Comparison of ENCODE assay signal across 11 cellular contexts in the genomic region with DNA sequence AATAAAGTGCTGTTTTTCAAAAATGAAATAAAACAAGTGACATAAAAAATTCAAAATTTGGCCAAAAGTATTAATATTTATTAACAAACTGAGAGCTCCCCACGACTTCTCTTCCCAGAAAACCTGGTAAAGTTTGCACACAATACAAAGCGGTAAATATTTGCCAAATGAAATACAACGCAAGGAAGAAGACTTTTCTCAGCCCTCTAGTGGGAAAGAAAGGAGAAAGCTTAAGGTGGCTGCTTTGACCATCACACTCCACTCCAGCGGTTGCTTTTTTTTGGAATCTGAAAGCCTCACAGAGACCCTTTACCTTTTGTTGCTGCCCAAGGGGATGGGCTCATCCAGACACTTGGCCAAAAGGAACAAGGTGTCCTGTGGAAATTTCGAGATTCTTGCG. TPM values are rescaled to one million over a fixed set of nuclear protein-coding genes. Genes with fewer than 3 reads are reported as not detected.
DNase-seq lines count a peak whose midpoint lies in the region; ATAC-seq and TF ChIP-seq lines count a peak whose summit lies in the region.
"Had no signal": no experiment of that assay in that cellular context is flagged by ENCODE, and none has a peak within 500 bp of the region (broad histone marks: within the 10 kb centered on the region; RNA-seq: fewer than 3 reads in every experiment).

No MANE protein-coding gene starts in this region.

- CTCF ChIA-PET in activated CD4-positive, alpha-beta T cell treated with anti-CD3 and anti-CD28 coated beads, Interleukin-2, amount 10 ng/mL, durations not matched to agents 7 days and 5 days (lab: Charles Lee), result interaction anchor here (1.0 to 1.3 kb wide), 2 partner anchors 46 to 50 kb away, joined by 3 read pairs; no protein-coding TSS in a partner anchor

- H3K36me3 ChIP-seq in neural progenitor cell, result no peaks in the 10 kb centered on the region
- H3K36me3 ChIP-seq: colonic mucosa, SJCRH30 had no signal

- DNase-seq in activated CD4-positive, alpha-beta T cell treated with anti-CD3 and anti-CD28 coated beads, Interleukin-2, amount 10 ng/mL, durations not matched to agents 7 days and 5 days, result no peak
- no peak for DNase-seq in activated CD4-positive, alpha-beta T cell treated with anti-CD3 and anti-CD28 coated beads, Interleukin-2, amount 50 U/mL, for 1 hour
- peak; percentile 30 for DNase-seq in HuH-7 (ENCODE audit: low spot score)
- no peak for DNase-seq in astrocyte of the spinal cord (ENCODE audit: low read depth, low spot score)
- peak; percentile 28 for DNase-seq in neural progenitor cell (ENCODE audit: low spot score)
- no peak for DNase-seq in nucleus accumbens (lab: John Stamatoyannopoulos, UW)
- no peak for DNase-seq in NCI-H1417 treated with DMSO at 0.1 percent for 48 hours (lab: John Stamatoyannopoulos, UW)
- DNase-seq: colonic mucosa; stimulated activated CD4-positive, alpha-beta T cell treated with anti-CD3 and anti-CD28 coated beads, Interleukin-12 subunit alpha, Interleukin-12 subunit beta, amount 100 ng/mL, for 4 hours had no signal

- H3K36me3 Mint-ChIP-seq in activated CD4-positive, alpha-beta T cell treated with anti-CD3 and anti-CD28 coated beads, Interleukin-2, amount 10 ng/mL, durations not matched to agents 7 days and 5 days (ENCODE audit: low read depth), result peaks cover 4% of the 10 kb centered on the region
- H3K36me3 Mint-ChIP-seq in neural progenitor cell, result no peaks in the 10 kb centered on the region

- no peaks in the 10 kb centered on the region for H3K27me3 ChIP-seq in neural progenitor cell
- H3K27me3 ChIP-seq: colonic mucosa, SJCRH30 had no signal

- H3K9me3 Mint-ChIP-seq in activated CD4-positive, alpha-beta T cell treated with anti-CD3 and anti-CD28 coated beads, Interleukin-2, amount 10 ng/mL, durations not matched to agents 7 days and 5 days, result no peaks in the 10 kb centered on the region
- H3K9me3 Mint-ChIP-seq in neural progenitor cell, result no peaks in the 10 kb centered on the region

- ATAC-seq in GM21723 (IDR thresholded peaks at IDR 0.05; ENCODE audit: unreplicated experiment), result no peak

- POLR2A ChIA-PET in activated CD4-positive, alpha-beta T cell treated with anti-CD3 and anti-CD28 coated beads, Interleukin-2, amount 10 ng/mL, durations not matched to agents 7 days and 5 days (lab: Charles Lee), result no interaction called here

- H3K4me3 ChIP-seq in astrocyte of the spinal cord (ENCODE audit: low read depth, low read length) (no peak overlapping the region), neural progenitor cell (no peak overlapping the region)

- no peak overlapping the region for H3K27ac ChIP-seq in neural progenitor cell
- H3K27ac ChIP-seq: SJCRH30 had no signal

- H3K4me1 ChIP-seq in neural progenitor cell, result peaks cover 4% of the 10 kb centered on the region
- H3K4me1 ChIP-seq: colonic mucosa, SJCRH30 had no signal

- TF ChIP-seq CTCF in astrocyte of the spinal cord (IDR thresholded peaks at IDR 0.05; ENCODE audit: low read depth, low read length) (peak; percentile 17), neural progenitor cell (IDR thresholded peaks at IDR 0.05) (peak; percentile 37)

- H3K9ac ChIP-seq in neural progenitor cell, result no peak overlapping the region

- H3K27ac Mint-ChIP-seq in activated CD4-positive, alpha-beta T cell treated with anti-CD3 and anti-CD28 coated beads, Interleukin-2, amount 10 ng/mL, durations not matched to agents 7 days and 5 days, result no peak overlapping the region
- H3K27ac Mint-ChIP-seq in neural progenitor cell, result no peak overlapping the region

- H3K4me1 Mint-ChIP-seq in activated CD4-positive, alpha-beta T cell treated with anti-CD3 and anti-CD28 coated beads, Interleukin-2, amount 10 ng/mL, durations not matched to agents 7 days and 5 days, result peaks cover 14% of the 10 kb centered on the region
- H3K4me1 Mint-ChIP-seq in neural progenitor cell, result peaks cover 12% of the 10 kb centered on the region

- peaks cover 23% of the 10 kb centered on the region for H3F3A ChIP-seq in neural progenitor cell (ENCODE audit: low read depth)

- H3K79me2 ChIP-seq in neural progenitor cell (ENCODE audit: low read depth), result peaks cover 16% of the 10 kb centered on the region

- H4K20me1 ChIP-seq in neural progenitor cell (ENCODE audit: low read depth), result no peaks in the 10 kb centered on the region

- H2AFZ ChIP-seq in neural progenitor cell (replicated peaks), result no peak overlapping the region

- in situ Hi-C loops in astrocyte of the spinal cord (cut with HindIII; ENCODE audit: low sequenced_read_pairs), result no loop called here

- peak overlapping the region; percentile 93 for H3K4me3 Mint-ChIP-seq in activated CD4-positive, alpha-beta T cell treated with anti-CD3 and anti-CD28 coated beads, Interleukin-2, amount 10 ng/mL, durations not matched to agents 7 days and 5 days
- peak overlapping the region; percentile 73 for H3K4me3 Mint-ChIP-seq in neural progenitor cell

- H3K4me2 ChIP-seq in neural progenitor cell, result no peak overlapping the region

- no peaks in the 10 kb centered on the region for H3K9me3 ChIP-seq in neural progenitor cell (ENCODE audit: low read depth)
- H3K9me3 ChIP-seq: colonic mucosa, SJCRH30 had no signal

- H3K27me3 Mint-ChIP-seq in activated CD4-positive, alpha-beta T cell treated with anti-CD3 and anti-CD28 coated beads, Interleukin-2, amount 10 ng/mL, durations not matched to agents 7 days and 5 days, result no peaks in the 10 kb centered on the region
- H3K27me3 Mint-ChIP-seq in neural progenitor cell (ENCODE audit: insufficient read depth, low read depth), result peaks cover 3% of the 10 kb centered on the region

RNA-seq across cellular contexts. Expression of a gene that starts 1.1 kb away (rescaled TPM):
- total RNA-seq in activated CD4-positive, alpha-beta T cell treated with anti-CD3 and anti-CD28 coated beads, Interleukin-2, amount 10 ng/mL, durations not matched to agents 7 days and 5 days, result 10 to 100 TPM; 12.2 to 13.2 TPM
- 22.7 and 35.7 TPM in 2 replicates for total RNA-seq in neural progenitor cell (ENCODE audit: low replicate concordance)

Comparison
In these comparisons a context has a peak if more than half of its experiments do, and no peak if none do; other contexts are left out.
1. DNase-seq: peak in HuH-7 (single experiment) and neural progenitor cell (single experiment); none in activated CD4-positive, alpha-beta T cell treated with anti-CD3 and anti-CD28 coated beads, Interleukin-2, amount 10 ng/mL, durations not matched to agents 7 days and 5 days (single experiment), activated CD4-positive, alpha-beta T cell treated with anti-CD3 and anti-CD28 coated beads, Interleukin-2, amount 50 U/mL, for 1 hour (single experiment), astrocyte of the spinal cord (single experiment), nucleus accumbens (0 of 56) and NCI-H1417 treated with DMSO at 0.1 percent for 48 hours (single experiment).